Comparison of ENCODE assay signal across 5 cellular contexts in genomic region chr3:125948951-125949350, GRCh38. TPM values are rescaled to one million over a fixed set of nuclear protein-coding genes. Genes with fewer than 3 reads are reported as not detected.
"Had no signal": no experiment of that assay in that cellular context is flagged by ENCODE, and none has a peak within 500 bp of the region (broad histone marks: within the 10 kb centered on the region; RNA-seq: fewer than 3 reads in every experiment).

No MANE protein-coding gene starts in this region.

RNA-seq across cellular contexts. Expression of gene ROPN1B, which starts 20.0 kb away (rescaled TPM):
- total RNA-seq: activated T-helper 17 cell treated with anti-CD3 and anti-CD28 coated beads, Interleukin-2, amount 50 U/mL, for 72 hours; cardiac muscle cell; dermis microvascular lymphatic vessel endothelial cell; pulmonary artery endothelial cell had no signal
- polyA plus RNA-seq: cardiac muscle cell, ovary had no signal
